In the genomic region with DNA sequence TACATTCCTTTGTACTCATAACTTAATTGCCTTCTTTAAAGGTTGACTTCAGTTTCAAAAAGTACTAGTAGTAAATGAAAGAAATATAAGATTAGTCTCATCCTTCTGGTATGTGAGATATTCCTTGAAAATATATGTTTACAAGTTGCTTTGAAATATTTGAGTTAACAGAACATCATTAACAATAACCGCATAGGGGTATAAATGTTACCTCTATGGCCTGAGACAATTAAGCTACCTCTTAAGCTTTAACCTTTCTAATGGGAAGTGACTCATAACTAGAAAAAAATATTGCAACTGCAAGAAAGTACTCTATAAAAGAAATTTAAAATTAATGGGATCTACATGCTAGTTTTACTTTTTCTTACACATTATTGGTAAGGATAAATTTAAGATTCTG, we compare ENCODE assay signal across 23 cellular contexts.
"Had no signal": no experiment of that assay in that cellular context is flagged by ENCODE, and none has a peak within 500 bp of the region (broad histone marks: within the 10 kb centered on the region; RNA-seq: fewer than 3 reads in every experiment).

No MANE protein-coding gene starts in this region.

- H3K9me3 ChIP-seq: esophagus muscularis mucosa, gastroesophageal sphincter, heart left ventricle, left lung, lower lobe of right lung, mucosa of descending colon had no signal

- DNase-seq: dermis blood vessel endothelial cell; dorsolateral prefrontal cortex; effector CD4-positive, alpha-beta T cell; effector memory CD4-positive, alpha-beta T cell; foreskin keratinocyte; heart left ventricle; hypothalamus; immature natural killer cell; left cardiac atrium; left lung; left ventricle myocardium superior; lower lobe of right lung; mesenchymal stem cell; mucosa of descending colon had no signal

- FAIRE-seq: colon, endothelial cell of umbilical vein, frontal cortex, islet of Langerhans, keratinocyte had no signal

- H3K27ac ChIP-seq: coronary artery, dorsolateral prefrontal cortex, esophagus muscularis mucosa, foreskin keratinocyte, gastroesophageal sphincter, heart left ventricle, hepatocyte, left lung, lower lobe of right lung had no signal

- H3K36me3 ChIP-seq: esophagus muscularis mucosa, gastroesophageal sphincter, heart left ventricle, left lung, lower lobe of right lung had no signal

- H3K4me3 ChIP-seq: coronary artery, dorsolateral prefrontal cortex, esophagus muscularis mucosa, gastroesophageal sphincter, heart left ventricle, hepatocyte, left lung, lower lobe of right lung, mucosa of descending colon had no signal

- H3K27me3 ChIP-seq: dorsolateral prefrontal cortex, esophagus muscularis mucosa, foreskin keratinocyte, gastroesophageal sphincter, heart left ventricle, hepatocyte, left lung had no signal

- ATAC-seq: foreskin keratinocyte, gastroesophageal sphincter, heart left ventricle, left cardiac atrium, left lung, left ventricle myocardium superior, lower lobe of right lung, mucosa of descending colon had no signal

- H3K4me1 ChIP-seq: esophagus muscularis mucosa, foreskin keratinocyte, gastroesophageal sphincter, heart left ventricle, left lung, lower lobe of right lung had no signal
